1 cellular context compared by ENCODE assay signal in genomic region chr18:44047585-44047984, GRCh38.
TF ChIP-seq lines count a peak whose summit lies in the region.

No MANE protein-coding gene starts in this region.

TF ChIP-seq in SK-N-SH, 30 proteins besides CTCF, POLR2A, EP300 and RAD21 (continued from another document):
- TF ChIP-seq REST (IDR thresholded peaks at IDR 0.05; ENCODE audit: low read depth, low read length), result peak; percentile 82
